Comparison of ENCODE assay signal across 24 cellular contexts in the genomic region with DNA sequence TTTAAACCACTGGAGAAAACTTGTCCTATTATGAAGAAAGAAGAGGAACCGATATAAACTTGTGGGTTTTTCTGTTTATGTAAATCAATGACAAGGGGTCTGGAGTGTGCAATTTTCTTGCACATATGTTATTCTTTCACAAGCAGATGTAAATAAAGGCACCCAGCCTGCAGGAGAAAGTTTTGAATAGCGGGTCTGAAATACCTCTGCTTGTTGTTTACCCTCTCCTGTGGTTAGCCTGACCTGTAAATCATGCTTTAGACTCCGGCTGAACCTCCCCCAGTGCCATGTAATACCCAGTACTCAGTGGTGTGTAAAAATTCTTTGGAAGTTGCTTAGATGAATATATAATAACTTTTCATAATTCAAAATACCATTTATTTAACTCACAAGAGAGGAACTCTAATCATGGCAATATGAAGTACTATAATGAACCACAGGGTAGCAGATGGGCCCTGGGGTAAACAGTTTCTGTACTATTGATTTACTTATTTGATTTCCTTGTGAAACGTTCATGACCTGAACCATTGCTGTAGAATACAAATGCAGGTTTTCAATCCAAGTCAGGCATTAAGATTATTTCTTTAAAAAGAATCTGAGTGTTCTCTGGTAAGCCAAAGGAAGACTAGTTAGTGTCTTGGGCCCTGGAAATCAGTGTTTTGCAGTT.
DNase-seq lines count a peak whose midpoint lies in the region; ATAC-seq and TF ChIP-seq lines count a peak whose summit lies in the region.
"Had no signal": no experiment of that assay in that cellular context is flagged by ENCODE, and none has a peak within 500 bp of the region (broad histone marks: within the 10 kb centered on the region; RNA-seq: fewer than 3 reads in every experiment).

No MANE protein-coding gene starts in this region.

- intact Hi-C loops in left colon (cut with DNase I, micrococcal nuclease), result no loop called here

- DNase-seq in HCEC 1CT, result peak; percentile 3
- DNase-seq in amniotic epithelial cell (ENCODE audit: low read depth), result peak; percentile 95
- DNase-seq in left lobe of liver (ENCODE audit: low spot score), result no peak
- DNase-seq in HAP-1 (ENCODE audit: low spot score in 2 of 2), result no peak
- DNase-seq in activated CD4-positive, alpha-beta T cell treated with anti-CD3 and anti-CD28 coated beads for 4 hours, result no peak
- DNase-seq in left colon, result no peak
- no peak for DNase-seq in activated CD8-positive, alpha-beta memory T cell treated with anti-CD3 and anti-CD28 coated beads for 24 hours
- DNase-seq: activated CD4-positive, alpha-beta T cell treated with anti-CD3 and anti-CD28 coated beads, Interleukin-2, amount 10 ng/mL, durations not matched to agents 7 days and 5 days; activated CD8-positive, alpha-beta memory T cell treated with anti-CD3 and anti-CD28 coated beads, Interleukin-2, amount 50 U/mL, for 4 hours; activated effector memory CD4-positive, alpha-beta T cell treated with anti-CD3 and anti-CD28 coated beads, Interleukin-2, amount 50 U/mL, for 16 hours; adrenal gland; CD8-positive, alpha-beta T cell; esophagus squamous epithelium; glutamatergic neuron; mammary epithelial cell; naive thymus-derived CD4-positive, alpha-beta T cell; NCI-H1417 treated with DMSO at 0.1 percent for 48 hours; NCI-H526; OCI-M1; SHP77; sigmoid colon; testis had no signal

- H3K4me3 ChIP-seq in HAP-1, result no peak overlapping the region
- H3K4me3 ChIP-seq: adrenal gland, esophagus squamous epithelium, sigmoid colon, testis had no signal

- no peaks in the 10 kb centered on the region; the same call in 1 of the 2 replicates for H3K27me3 ChIP-seq in HAP-1 (ENCODE audit: low read depth)
- H3K27me3 ChIP-seq: esophagus squamous epithelium, sigmoid colon, testis had no signal

- in situ Hi-C loops in HAP-1 (cut with MboI; ENCODE audit: low sequenced_read_pairs), result no loop called here

- H3K36me3 ChIP-seq in HAP-1 (replicated peaks), result no peaks in the 10 kb centered on the region
- H3K36me3 ChIP-seq: adrenal gland, esophagus squamous epithelium, sigmoid colon had no signal

- TF ChIP-seq POLR2A in GM18505 (IDR thresholded peaks at IDR 0.05; ENCODE audit: borderline replicate concordance, extremely low read depth, insufficient read depth, insufficient read length), result no peak

- H3K9me3 ChIP-seq in HAP-1, result no peaks in the 10 kb centered on the region
- H3K9me3 ChIP-seq: adrenal gland, esophagus squamous epithelium, sigmoid colon, testis had no signal

- ATAC-seq in GM18505 (IDR thresholded peaks at IDR 0.05; ENCODE audit: unreplicated experiment), result peak; percentile 79
- peak; percentile 82 for ATAC-seq in left lobe of liver
- no peak for ATAC-seq in left colon
- ATAC-seq: CD8-positive, alpha-beta T cell; naive thymus-derived CD4-positive, alpha-beta T cell; stimulated activated memory B cell treated with anti-CD40 and anti-IgM and Interleukin-4, amounts not matched to agents 10 μg/mL and 1 μg/mL and 100 μg/mL, for 72 hours had no signal

- no peaks in the 10 kb centered on the region for H3K4me1 ChIP-seq in HAP-1

Comparison
In these comparisons a context has a peak if more than half of its experiments do, and no peak if none do; other contexts are left out.
1. DNase-seq: peak in HCEC 1CT (single experiment) and amniotic epithelial cell (single experiment); none in left lobe of liver (single experiment), HAP-1 (0 of 2), activated CD4-positive, alpha-beta T cell treated with anti-CD3 and anti-CD28 coated beads for 4 hours (0 of 2), left colon (0 of 2) and activated CD8-positive, alpha-beta memory T cell treated with anti-CD3 and anti-CD28 coated beads for 24 hours (single experiment).